2 cellular contexts compared by ENCODE assay signal in the genomic region with DNA sequence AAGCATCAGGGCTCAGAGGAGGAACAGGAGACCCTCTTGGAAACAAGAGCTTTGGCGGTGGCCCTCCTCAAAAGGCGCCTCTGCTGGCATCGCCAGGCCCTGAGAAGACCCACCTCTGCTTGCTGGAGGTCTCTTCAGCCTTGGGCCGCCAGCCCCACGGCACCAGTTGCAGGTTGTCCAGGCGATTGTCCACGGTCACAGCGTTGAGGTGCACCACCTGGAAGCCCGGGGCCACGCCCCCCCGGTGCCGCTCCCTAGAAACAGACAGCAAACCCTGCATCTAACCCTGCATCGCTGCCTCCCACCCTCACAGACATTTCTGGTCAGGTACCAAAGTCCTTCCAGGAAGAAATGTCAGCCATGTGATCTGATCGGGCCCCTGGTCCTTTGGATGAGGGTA.
TF ChIP-seq lines count a peak whose summit lies in the region.

No MANE protein-coding gene starts in this region.

TF ChIP-seq in HEK293, 187 proteins besides CTCF, POLR2A, EP300 and RAD21:
- TF ChIP-seq ZNF660 (tag by site-specific recombination; IDR thresholded peaks at IDR 0.05) (no peak), ZNF513 (tag by site-specific recombination; IDR thresholded peaks at IDR 0.05) (no peak), ZNF768 (tag by site-specific recombination; IDR thresholded peaks at IDR 0.05) (no peak), KLF9 (tag by site-specific recombination; IDR thresholded peaks at IDR 0.05; ENCODE audit: low read depth) (peak; percentile 42; the same call in 1 of the 2 replicates), GLIS1 (tag by site-specific recombination; IDR thresholded peaks at IDR 0.05) (no peak), ZNF274 (IDR thresholded peaks at IDR 0.05; ENCODE audit: low read length) (no peak), ZNF274 (tag by site-specific recombination; IDR thresholded peaks at IDR 0.05; ENCODE audit: borderline replicate concordance) (no peak)

TF ChIP-seq in K562, 482 proteins besides CTCF, POLR2A, EP300 and RAD21:
- 0 out of 2 replicates have a peak, but pooled peaks have one; percentile 14 for TF ChIP-seq RBFOX2 (IDR thresholded peaks at IDR 0.05; ENCODE audit: low read depth, low read length)
- TF ChIP-seq ZNF133 (CRISPR knock-in tag; IDR thresholded peaks at IDR 0.05), result no peak
